ENCODE assay signal across 11 cellular contexts in genomic region chr12:85527192-85527591, GRCh38.
A peak's percentile ranks its signal among the peaks of the same experiment; 100 is the strongest.
DNase-seq lines count a peak whose midpoint lies in the region; ATAC-seq, FAIRE-seq and TF ChIP-seq lines count a peak whose summit lies in the region.
"Had no signal": no experiment of that assay in that cellular context is flagged by ENCODE, and none has a peak within 500 bp of the region (broad histone marks: within the 10 kb centered on the region; RNA-seq: fewer than 3 reads in every experiment).

No MANE protein-coding gene starts in this region.

- H3K9ac ChIP-seq in kidney (ENCODE audit: low read length in 2 of 2) = no peak overlapping the region

- peak; percentile 25 for TF ChIP-seq POLR2A in GM18951 (IDR thresholded peaks at IDR 0.05; ENCODE audit: extremely low read depth, insufficient read depth, insufficient read length)

- intact Hi-C loops in kidney (cut with DNase I) = no loop called here

- H3K36me3 ChIP-seq in kidney (ENCODE audit: control insufficient read depth in 1 of 2, insufficient read depth in 2 of 2, low read length in 2 of 2) = no peaks in the 10 kb centered on the region

- FAIRE-seq in kidney (lab: Jason Lieb, UNC) = no peak
- FAIRE-seq: bronchial epithelial cell, small intestine had no signal

- H3K4me3 ChIP-seq in kidney (ENCODE audit: low read length in 2 of 2) = no peak overlapping the region

- in situ Hi-C loops in GM18951 (cut with MboI; ENCODE audit: low sequenced_read_pairs, unreplicated experiment) = no loop called here

- DNase-seq in NCI-H82 (lab: John Stamatoyannopoulos, UW) (no peak), GM19240 (ENCODE audit: insufficient read length, low spot score) (no peak), superior temporal gyrus (ENCODE audit: extremely low spot score) (no peak), kidney (no peak)
- DNase-seq: naive thymus-derived CD4-positive, alpha-beta T cell; NCI-H187 treated with DMSO at 0.1 percent for 48 hours; small intestine had no signal

- H3K9me3 ChIP-seq in kidney (ENCODE audit: control insufficient read depth in 1 of 2, low read length in 2 of 2) = no peaks in the 10 kb centered on the region

- TF ChIP-seq CTCF in kidney (IDR thresholded peaks at IDR 0.05; ENCODE audit: borderline replicate concordance, extremely low read depth, insufficient read depth) = no peak

- no peak overlapping the region for H3K27ac ChIP-seq in kidney (ENCODE audit: low read depth in 2 of 2, low read length in 2 of 2)

- ATAC-seq in GM21737 (IDR thresholded peaks at IDR 0.05; ENCODE audit: unreplicated experiment) (peak; percentile 70), HG03139 (IDR thresholded peaks at IDR 0.05; ENCODE audit: unreplicated experiment) (peak; percentile 69)
- ATAC-seq: naive thymus-derived CD4-positive, alpha-beta T cell had no signal

- no peaks in the 10 kb centered on the region for H3K4me1 ChIP-seq in kidney (ENCODE audit: control insufficient read depth in 1 of 2, insufficient read depth in 1 of 2, low read depth in 1 of 2, low read length in 2 of 2)
